18 cellular contexts compared by ENCODE assay signal in the genomic region with DNA sequence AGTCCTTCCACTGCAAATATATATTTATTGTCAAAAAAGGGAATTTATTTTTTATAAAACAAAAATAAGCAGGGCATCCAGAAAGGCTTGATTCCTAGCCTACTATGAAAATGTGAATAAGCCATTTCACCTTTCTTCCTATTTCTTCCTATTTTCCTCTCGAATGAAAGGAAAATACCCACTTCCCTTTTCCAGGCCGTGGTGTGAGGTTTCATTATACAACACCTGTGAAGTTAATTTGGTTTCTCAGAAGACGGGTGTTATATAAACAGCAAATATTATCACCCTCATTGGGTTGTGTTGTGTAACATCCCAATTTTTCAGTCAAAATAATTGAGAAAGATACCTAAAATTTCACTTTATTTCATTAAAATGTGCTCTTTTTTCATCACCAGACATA.
"Had no signal": no experiment of that assay in that cellular context is flagged by ENCODE, and none has a peak within 500 bp of the region (broad histone marks: within the 10 kb centered on the region; RNA-seq: fewer than 3 reads in every experiment).

No MANE protein-coding gene starts in this region.

- H3K4me3 Mint-ChIP-seq: activated CD4-positive, alpha-beta memory T cell treated with anti-CD3 and anti-CD28 coated beads for 36 hours; activated naive CD8-positive, alpha-beta T cell treated with anti-CD3 and anti-CD28 coated beads for 36 hours; activated T-cell treated with anti-CD3 and anti-CD28 coated beads, Interleukin-2, amount 50 U/mL, for 4 hours; naive thymus-derived CD4-positive, alpha-beta T cell had no signal

- H3K36me3 Mint-ChIP-seq: activated CD4-positive, alpha-beta memory T cell treated with anti-CD3 and anti-CD28 coated beads for 36 hours; activated naive CD8-positive, alpha-beta T cell treated with anti-CD3 and anti-CD28 coated beads for 36 hours; naive thymus-derived CD4-positive, alpha-beta T cell had no signal

- H3K4me1 Mint-ChIP-seq: activated naive CD8-positive, alpha-beta T cell treated with anti-CD3 and anti-CD28 coated beads for 36 hours; naive thymus-derived CD4-positive, alpha-beta T cell had no signal

- H3K4me1 ChIP-seq: psoas muscle had no signal

- H3K27me3 ChIP-seq: brain microvascular endothelial cell, right lobe of liver, stomach had no signal

- DNase-seq: activated CD4-positive, alpha-beta memory T cell treated with anti-CD3 and anti-CD28 coated beads for 36 hours; activated effector memory CD4-positive, alpha-beta T cell treated with anti-CD3 and anti-CD28 coated beads, Interleukin-2, amount 50 U/mL, for 16 hours; activated naive CD8-positive, alpha-beta T cell treated with anti-CD3 and anti-CD28 coated beads for 36 hours; activated T-cell treated with anti-CD3 and anti-CD28 coated beads, Interleukin-2, amount 50 U/mL, for 4 hours; effector memory CD4-positive, alpha-beta T cell; erythroblast; hypothalamus; left cardiac atrium; naive thymus-derived CD4-positive, alpha-beta T cell; nucleus accumbens; psoas muscle; right lobe of liver; stimulated activated CD4-positive, alpha-beta T cell treated with anti-CD3 and anti-CD28 coated beads, Interleukin-2, amount 100 ng/mL, for 48 hours; stimulated activated CD8-positive, alpha-beta memory T cell treated with anti-CD3 and anti-CD28 coated beads, Interleukin-4, amount 100 ng/mL, for 48 hours; stomach had no signal

- H3K9me3 ChIP-seq: psoas muscle, right lobe of liver, stomach, thoracic aorta had no signal

- H3K4me3 ChIP-seq: lung, psoas muscle, right lobe of liver, stomach, thoracic aorta had no signal

- H3K36me3 ChIP-seq: brain microvascular endothelial cell, right lobe of liver, stomach, thoracic aorta had no signal

- H3K27ac Mint-ChIP-seq: activated CD4-positive, alpha-beta memory T cell treated with anti-CD3 and anti-CD28 coated beads for 36 hours; activated naive CD8-positive, alpha-beta T cell treated with anti-CD3 and anti-CD28 coated beads for 36 hours; naive thymus-derived CD4-positive, alpha-beta T cell had no signal

- H3K27me3 Mint-ChIP-seq: activated naive CD8-positive, alpha-beta T cell treated with anti-CD3 and anti-CD28 coated beads for 36 hours had no signal

- ATAC-seq: activated T-cell treated with anti-CD3 and anti-CD28 coated beads, Interleukin-2, amount 50 U/mL, for 4 hours; naive thymus-derived CD4-positive, alpha-beta T cell; psoas muscle had no signal

- H3K27ac ChIP-seq: brain microvascular endothelial cell, psoas muscle, right lobe of liver, stomach, thoracic aorta had no signal

- H3K9me3 Mint-ChIP-seq: activated CD4-positive, alpha-beta memory T cell treated with anti-CD3 and anti-CD28 coated beads for 36 hours; activated naive CD8-positive, alpha-beta T cell treated with anti-CD3 and anti-CD28 coated beads for 36 hours; activated T-cell treated with anti-CD3 and anti-CD28 coated beads, Interleukin-2, amount 50 U/mL, for 4 hours; naive thymus-derived CD4-positive, alpha-beta T cell had no signal
